In the genomic region with DNA sequence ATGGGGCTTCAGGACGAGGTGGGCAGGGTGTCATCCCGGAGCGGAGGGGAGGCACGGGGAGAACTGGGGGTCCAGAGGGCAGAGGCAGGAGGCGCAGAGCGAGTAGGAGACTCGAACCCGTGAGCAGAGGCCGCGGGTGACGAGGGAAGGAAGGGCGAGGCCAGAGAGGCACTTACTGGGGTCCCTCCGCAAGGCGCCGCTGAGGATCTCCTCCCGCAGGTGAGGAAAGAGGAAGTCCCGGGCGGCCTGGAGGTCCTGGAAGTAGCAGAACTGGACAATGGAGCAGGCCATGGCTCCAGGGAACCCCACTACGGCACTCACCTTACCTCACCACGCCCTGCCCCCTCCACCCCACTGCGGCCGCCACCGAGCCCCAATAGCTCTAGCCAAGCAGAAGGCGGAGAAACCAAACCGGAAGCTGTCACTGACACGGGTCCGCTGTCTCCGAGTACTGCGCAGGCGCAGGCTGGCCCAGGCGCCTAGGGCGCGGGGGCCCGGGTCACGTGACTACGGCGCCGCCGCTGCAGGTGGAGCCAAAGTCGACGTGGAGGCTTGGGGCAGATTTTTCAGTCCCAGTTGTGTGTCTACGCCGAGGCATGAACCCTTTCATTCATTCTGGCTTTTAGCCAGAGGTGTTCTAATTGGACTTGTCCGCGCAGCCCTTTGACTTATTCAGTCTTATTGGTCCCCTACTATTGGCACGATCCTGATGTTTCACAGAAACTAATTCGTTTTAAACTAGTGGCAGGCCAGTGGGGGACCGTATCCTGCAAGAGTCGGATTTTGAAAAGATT, we compare ENCODE assay signal across 1 cellular context.
TF ChIP-seq lines count a peak whose summit lies in the region.

A gene with protein sequence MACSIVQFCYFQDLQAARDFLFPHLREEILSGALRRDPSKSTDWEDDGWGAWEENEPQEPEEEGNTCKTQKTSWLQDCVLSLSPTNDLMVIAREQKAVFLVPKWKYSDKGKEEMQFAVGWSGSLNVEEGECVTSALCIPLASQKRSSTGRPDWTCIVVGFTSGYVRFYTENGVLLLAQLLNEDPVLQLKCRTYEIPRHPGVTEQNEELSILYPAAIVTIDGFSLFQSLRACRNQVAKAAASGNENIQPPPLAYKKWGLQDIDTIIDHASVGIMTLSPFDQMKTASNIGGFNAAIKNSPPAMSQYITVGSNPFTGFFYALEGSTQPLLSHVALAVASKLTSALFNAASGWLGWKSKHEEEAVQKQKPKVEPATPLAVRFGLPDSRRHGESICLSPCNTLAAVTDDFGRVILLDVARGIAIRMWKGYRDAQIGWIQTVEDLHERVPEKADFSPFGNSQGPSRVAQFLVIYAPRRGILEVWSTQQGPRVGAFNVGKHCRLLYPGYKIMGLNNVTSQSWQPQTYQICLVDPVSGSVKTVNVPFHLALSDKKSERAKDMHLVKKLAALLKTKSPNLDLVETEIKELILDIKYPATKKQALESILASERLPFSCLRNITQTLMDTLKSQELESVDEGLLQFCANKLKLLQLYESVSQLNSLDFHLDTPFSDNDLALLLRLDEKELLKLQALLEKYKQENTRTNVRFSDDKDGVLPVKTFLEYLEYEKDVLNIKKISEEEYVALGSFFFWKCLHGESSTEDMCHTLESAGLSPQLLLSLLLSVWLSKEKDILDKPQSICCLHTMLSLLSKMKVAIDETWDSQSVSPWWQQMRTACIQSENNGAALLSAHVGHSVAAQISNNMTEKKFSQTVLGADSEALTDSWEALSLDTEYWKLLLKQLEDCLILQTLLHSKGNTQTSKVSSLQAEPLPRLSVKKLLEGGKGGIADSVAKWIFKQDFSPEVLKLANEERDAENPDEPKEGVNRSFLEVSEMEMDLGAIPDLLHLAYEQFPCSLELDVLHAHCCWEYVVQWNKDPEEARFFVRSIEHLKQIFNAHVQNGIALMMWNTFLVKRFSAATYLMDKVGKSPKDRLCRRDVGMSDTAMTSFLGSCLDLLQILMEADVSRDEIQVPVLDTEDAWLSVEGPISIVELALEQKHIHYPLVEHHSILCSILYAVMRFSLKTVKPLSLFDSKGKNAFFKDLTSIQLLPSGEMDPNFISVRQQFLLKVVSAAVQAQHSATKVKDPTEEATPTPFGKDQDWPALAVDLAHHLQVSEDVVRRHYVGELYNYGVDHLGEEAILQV (N-terminal part only) (minus strand): TSS at position 407 of the 794 bp plus-strand sequence. CDS start 116 bp downstream, at position 291.

TF ChIP-seq in HEK293, 187 proteins besides CTCF, POLR2A, EP300 and RAD21 (continued from another document and continues in another):
- TF ChIP-seq ZNF600 (tag by site-specific recombination; IDR thresholded peaks at IDR 0.05) (peak; percentile 47; the same call in 1 of the 2 replicates), ZNF777 (tag by site-specific recombination; IDR thresholded peaks at IDR 0.05; ENCODE audit: borderline replicate concordance) (no peak), ZNF629 (tag by site-specific recombination; IDR thresholded peaks at IDR 0.05) (peak; percentile 82), ZBTB17 (tag by site-specific recombination; IDR thresholded peaks at IDR 0.05) (peak; percentile 36), ZNF621 (tag by site-specific recombination; IDR thresholded peaks at IDR 0.05) (no peak), ZNF837 (tag by site-specific recombination; IDR thresholded peaks at IDR 0.05) (no peak), ZNF514 (tag by site-specific recombination; IDR thresholded peaks at IDR 0.05) (no peak), ZNF747 (tag by site-specific recombination; IDR thresholded peaks at IDR 0.05) (no peak), ZNF114 (tag by site-specific recombination; IDR thresholded peaks at IDR 0.05) (no peak), ZNF239 (tag by site-specific recombination; IDR thresholded peaks at IDR 0.05) (no peak), ZFP37 (tag by site-specific recombination; IDR thresholded peaks at IDR 0.05) (0 out of 2 replicates have a peak, but pooled peaks have one; percentile 43), ZNF626 (tag by site-specific recombination; IDR thresholded peaks at IDR 0.05) (no peak), ZNF426 (tag by site-specific recombination; IDR thresholded peaks at IDR 0.05) (no peak), ZNF155 (tag by site-specific recombination; IDR thresholded peaks at IDR 0.05) (no peak), ZNF654 (tag by site-specific recombination; IDR thresholded peaks at IDR 0.05; ENCODE audit: low read depth) (no peak), ZNF19 (tag by site-specific recombination; IDR thresholded peaks at IDR 0.05; ENCODE audit: low read depth) (no peak), ZNF677 (tag by site-specific recombination; IDR thresholded peaks at IDR 0.05) (no peak), ZNF404 (tag by site-specific recombination; IDR thresholded peaks at IDR 0.05) (no peak), KLF16 (tag by site-specific recombination; IDR thresholded peaks at IDR 0.05) (no peak), ZNF138 (tag by site-specific recombination; IDR thresholded peaks at IDR 0.05; ENCODE audit: borderline replicate concordance) (no peak), MEIS1 (CRISPR knock-in tag; IDR thresholded peaks at IDR 0.05; ENCODE audit: borderline replicate concordance) (no peak), GFI1B (tag by site-specific recombination; IDR thresholded peaks at IDR 0.05) (peak; percentile 47; the same call in 1 of the 2 replicates), ZNF548 (tag by site-specific recombination; IDR thresholded peaks at IDR 0.05) (no peak), ZNF146 (tag by site-specific recombination; IDR thresholded peaks at IDR 0.05) (no peak), GLIS2 (tag by site-specific recombination; IDR thresholded peaks at IDR 0.05) (peak; percentile 40; the same call in 1 of the 2 replicates), ZNF366 (tag by site-specific recombination; conservative IDR thresholded peaks at IDR 0.05) (peak; percentile 21; the same call in 1 of the 2 replicates), YY2 (tag by site-specific recombination; IDR thresholded peaks at IDR 0.05) (no peak), ZNF585B (tag by site-specific recombination; IDR thresholded peaks at IDR 0.05) (no peak), SP2 (tag by site-specific recombination; IDR thresholded peaks at IDR 0.05) (peak; percentile 75), SP7 (tag by site-specific recombination; IDR thresholded peaks at IDR 0.05) (no peak; the same call in 1 of the 2 replicates), WT1 (tag by site-specific recombination; IDR thresholded peaks at IDR 0.05) (no peak), KLF9 (tag by site-specific recombination; IDR thresholded peaks at IDR 0.05; ENCODE audit: low read depth) (no peak)
- TF ChIP-seq, protein P1, sequence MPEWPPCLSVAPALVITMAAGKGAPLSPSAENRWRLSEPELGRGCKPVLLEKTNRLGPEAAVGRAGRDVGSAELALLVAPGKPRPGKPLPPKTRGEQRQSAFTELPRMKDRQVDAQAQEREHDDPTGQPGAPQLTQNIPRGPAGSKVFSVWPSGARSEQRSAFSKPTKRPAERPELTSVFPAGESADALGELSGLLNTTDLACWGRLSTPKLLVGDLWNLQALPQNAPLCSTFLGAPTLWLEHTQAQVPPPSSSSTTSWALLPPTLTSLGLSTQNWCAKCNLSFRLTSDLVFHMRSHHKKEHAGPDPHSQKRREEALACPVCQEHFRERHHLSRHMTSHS (tag by site-specific recombination; IDR thresholded peaks at IDR 0.05) = no peak
- TF ChIP-seq, protein P2, sequence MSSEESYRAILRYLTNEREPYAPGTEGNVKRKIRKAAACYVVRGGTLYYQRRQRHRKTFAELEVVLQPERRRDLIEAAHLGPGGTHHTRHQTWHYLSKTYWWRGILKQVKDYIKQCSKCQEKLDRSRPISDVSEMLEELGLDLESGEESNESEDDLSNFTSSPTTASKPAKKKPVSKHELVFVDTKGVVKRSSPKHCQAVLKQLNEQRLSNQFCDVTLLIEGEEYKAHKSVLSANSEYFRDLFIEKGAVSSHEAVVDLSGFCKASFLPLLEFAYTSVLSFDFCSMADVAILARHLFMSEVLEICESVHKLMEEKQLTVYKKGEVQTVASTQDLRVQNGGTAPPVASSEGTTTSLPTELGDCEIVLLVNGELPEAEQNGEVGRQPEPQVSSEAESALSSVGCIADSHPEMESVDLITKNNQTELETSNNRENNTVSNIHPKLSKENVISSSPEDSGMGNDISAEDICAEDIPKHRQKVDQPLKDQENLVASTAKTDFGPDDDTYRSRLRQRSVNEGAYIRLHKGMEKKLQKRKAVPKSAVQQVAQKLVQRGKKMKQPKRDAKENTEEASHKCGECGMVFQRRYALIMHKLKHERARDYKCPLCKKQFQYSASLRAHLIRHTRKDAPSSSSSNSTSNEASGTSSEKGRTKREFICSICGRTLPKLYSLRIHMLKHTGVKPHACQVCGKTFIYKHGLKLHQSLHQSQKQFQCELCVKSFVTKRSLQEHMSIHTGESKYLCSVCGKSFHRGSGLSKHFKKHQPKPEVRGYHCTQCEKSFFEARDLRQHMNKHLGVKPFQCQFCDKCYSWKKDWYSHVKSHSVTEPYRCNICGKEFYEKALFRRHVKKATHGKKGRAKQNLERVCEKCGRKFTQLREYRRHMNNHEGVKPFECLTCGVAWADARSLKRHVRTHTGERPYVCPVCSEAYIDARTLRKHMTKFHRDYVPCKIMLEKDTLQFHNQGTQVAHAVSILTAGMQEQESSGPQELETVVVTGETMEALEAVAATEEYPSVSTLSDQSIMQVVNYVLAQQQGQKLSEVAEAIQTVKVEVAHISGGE (tag by site-specific recombination; conservative IDR thresholded peaks at IDR 0.05; ENCODE audit: low read depth) = peak; percentile 85
- TF ChIP-seq, protein P3, sequence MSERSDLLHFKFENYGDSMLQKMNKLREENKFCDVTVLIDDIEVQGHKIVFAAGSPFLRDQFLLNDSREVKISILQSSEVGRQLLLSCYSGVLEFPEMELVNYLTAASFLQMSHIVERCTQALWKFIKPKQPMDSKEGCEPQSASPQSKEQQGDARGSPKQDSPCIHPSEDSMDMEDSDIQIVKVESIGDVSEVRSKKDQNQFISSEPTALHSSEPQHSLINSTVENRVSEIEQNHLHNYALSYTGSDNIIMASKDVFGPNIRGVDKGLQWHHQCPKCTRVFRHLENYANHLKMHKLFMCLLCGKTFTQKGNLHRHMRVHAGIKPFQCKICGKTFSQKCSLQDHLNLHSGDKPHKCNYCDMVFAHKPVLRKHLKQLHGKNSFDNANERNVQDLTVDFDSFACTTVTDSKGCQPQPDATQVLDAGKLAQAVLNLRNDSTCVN (tag by site-specific recombination; optimal IDR thresholded peaks at IDR 0.05) = peak; percentile 34
- TF ChIP-seq, protein P4, sequence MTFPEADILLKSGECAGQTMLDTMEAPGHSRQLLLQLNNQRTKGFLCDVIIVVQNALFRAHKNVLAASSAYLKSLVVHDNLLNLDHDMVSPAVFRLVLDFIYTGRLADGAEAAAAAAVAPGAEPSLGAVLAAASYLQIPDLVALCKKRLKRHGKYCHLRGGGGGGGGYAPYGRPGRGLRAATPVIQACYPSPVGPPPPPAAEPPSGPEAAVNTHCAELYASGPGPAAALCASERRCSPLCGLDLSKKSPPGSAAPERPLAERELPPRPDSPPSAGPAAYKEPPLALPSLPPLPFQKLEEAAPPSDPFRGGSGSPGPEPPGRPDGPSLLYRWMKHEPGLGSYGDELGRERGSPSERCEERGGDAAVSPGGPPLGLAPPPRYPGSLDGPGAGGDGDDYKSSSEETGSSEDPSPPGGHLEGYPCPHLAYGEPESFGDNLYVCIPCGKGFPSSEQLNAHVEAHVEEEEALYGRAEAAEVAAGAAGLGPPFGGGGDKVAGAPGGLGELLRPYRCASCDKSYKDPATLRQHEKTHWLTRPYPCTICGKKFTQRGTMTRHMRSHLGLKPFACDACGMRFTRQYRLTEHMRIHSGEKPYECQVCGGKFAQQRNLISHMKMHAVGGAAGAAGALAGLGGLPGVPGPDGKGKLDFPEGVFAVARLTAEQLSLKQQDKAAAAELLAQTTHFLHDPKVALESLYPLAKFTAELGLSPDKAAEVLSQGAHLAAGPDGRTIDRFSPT (tag by site-specific recombination; IDR thresholded peaks at IDR 0.05) = no peak
- TF ChIP-seq, protein P5, sequence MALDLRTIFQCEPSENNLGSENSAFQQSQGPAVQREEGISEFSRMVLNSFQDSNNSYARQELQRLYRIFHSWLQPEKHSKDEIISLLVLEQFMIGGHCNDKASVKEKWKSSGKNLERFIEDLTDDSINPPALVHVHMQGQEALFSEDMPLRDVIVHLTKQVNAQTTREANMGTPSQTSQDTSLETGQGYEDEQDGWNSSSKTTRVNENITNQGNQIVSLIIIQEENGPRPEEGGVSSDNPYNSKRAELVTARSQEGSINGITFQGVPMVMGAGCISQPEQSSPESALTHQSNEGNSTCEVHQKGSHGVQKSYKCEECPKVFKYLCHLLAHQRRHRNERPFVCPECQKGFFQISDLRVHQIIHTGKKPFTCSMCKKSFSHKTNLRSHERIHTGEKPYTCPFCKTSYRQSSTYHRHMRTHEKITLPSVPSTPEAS (tag by site-specific recombination; IDR thresholded peaks at IDR 0.05) = 0 out of 2 replicates have a peak, but pooled peaks have one; percentile 9
- TF ChIP-seq, protein P6, sequence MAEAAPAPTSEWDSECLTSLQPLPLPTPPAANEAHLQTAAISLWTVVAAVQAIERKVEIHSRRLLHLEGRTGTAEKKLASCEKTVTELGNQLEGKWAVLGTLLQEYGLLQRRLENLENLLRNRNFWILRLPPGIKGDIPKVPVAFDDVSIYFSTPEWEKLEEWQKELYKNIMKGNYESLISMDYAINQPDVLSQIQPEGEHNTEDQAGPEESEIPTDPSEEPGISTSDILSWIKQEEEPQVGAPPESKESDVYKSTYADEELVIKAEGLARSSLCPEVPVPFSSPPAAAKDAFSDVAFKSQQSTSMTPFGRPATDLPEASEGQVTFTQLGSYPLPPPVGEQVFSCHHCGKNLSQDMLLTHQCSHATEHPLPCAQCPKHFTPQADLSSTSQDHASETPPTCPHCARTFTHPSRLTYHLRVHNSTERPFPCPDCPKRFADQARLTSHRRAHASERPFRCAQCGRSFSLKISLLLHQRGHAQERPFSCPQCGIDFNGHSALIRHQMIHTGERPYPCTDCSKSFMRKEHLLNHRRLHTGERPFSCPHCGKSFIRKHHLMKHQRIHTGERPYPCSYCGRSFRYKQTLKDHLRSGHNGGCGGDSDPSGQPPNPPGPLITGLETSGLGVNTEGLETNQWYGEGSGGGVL (tag by site-specific recombination; IDR thresholded peaks at IDR 0.05) = no peak
- TF ChIP-seq, protein P7, sequence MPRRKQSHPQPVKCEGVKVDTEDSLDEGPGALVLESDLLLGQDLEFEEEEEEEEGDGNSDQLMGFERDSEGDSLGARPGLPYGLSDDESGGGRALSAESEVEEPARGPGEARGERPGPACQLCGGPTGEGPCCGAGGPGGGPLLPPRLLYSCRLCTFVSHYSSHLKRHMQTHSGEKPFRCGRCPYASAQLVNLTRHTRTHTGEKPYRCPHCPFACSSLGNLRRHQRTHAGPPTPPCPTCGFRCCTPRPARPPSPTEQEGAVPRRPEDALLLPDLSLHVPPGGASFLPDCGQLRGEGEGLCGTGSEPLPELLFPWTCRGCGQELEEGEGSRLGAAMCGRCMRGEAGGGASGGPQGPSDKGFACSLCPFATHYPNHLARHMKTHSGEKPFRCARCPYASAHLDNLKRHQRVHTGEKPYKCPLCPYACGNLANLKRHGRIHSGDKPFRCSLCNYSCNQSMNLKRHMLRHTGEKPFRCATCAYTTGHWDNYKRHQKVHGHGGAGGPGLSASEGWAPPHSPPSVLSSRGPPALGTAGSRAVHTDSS (tag by site-specific recombination; IDR thresholded peaks at IDR 0.05) = no peak
